ENCODE assay signal across 28 cellular contexts in the genomic region with DNA sequence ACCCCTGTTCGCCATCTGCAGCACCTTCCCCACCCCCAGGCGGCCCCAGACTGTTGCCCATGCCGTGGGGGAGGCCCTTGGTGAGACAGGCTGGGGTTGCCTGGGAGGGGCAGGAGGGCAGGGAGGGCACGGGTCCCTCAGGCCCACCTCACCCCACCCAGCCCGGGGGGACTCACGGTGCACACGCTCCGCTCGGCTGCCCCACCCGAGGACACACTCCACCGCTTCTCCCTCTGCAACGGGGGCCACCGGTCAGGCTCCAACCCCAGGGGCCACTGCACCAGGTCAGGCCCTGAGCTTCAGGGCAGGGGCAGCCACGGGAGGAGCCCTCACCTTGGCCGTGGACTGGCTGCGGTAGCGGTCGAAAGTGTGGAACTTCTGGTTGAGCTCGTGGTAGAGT. TPM values are rescaled to one million over a fixed set of nuclear protein-coding genes. Genes with fewer than 3 reads are reported as not detected.
"Had no signal": no experiment of that assay in that cellular context is flagged by ENCODE, and none has a peak within 500 bp of the region (broad histone marks: within the 10 kb centered on the region; RNA-seq: fewer than 3 reads in every experiment).

No MANE protein-coding gene starts in this region.

- H3K9ac ChIP-seq: parathyroid adenoma had no signal

- H3K4me3 Mint-ChIP-seq: naive B cell; naive thymus-derived CD8-positive, alpha-beta T cell; natural killer cell treated with Interleukin-12 subunit alpha and Interleukin-12 subunit beta and Interleukin-15 and Interleukin-18, amount 100 ng/mL, for 72 hours; nephron progenitor cell; neural crest cell; stimulated activated naive B cell treated with anti-CD40 and anti-IgM and Interleukin-4, amounts not matched to agents 10 μg/mL and 1 μg/mL and 100 μg/mL, for 72 hours had no signal

- H3K9me3 ChIP-seq: ovary, psoas muscle, right lobe of liver, sigmoid colon, stomach, thoracic aorta, thyroid gland, tibial nerve, upper lobe of left lung, vagina had no signal

- H3K9me3 Mint-ChIP-seq: naive B cell; natural killer cell treated with Interleukin-12 subunit alpha and Interleukin-12 subunit beta and Interleukin-15 and Interleukin-18, amount 100 ng/mL, for 72 hours; nephron progenitor cell; neural crest cell; stimulated activated naive B cell treated with anti-CD40 and anti-IgM and Interleukin-4, amounts not matched to agents 10 μg/mL and 1 μg/mL and 100 μg/mL, for 72 hours had no signal

- H3K4me3 ChIP-seq: ovary, psoas muscle, right lobe of liver, sigmoid colon, stomach, thoracic aorta, thyroid gland, tibial nerve, upper lobe of left lung, vagina had no signal

- DNase-seq: naive B cell; naive thymus-derived CD8-positive, alpha-beta T cell; nephron progenitor cell; occipital lobe; ovary; posterior cingulate gyrus; psoas muscle; right lobe of liver; sigmoid colon; small intestine; stimulated activated CD4-positive, alpha-beta T cell treated with anti-CD3 and anti-CD28 coated beads, Interleukin-15, amount 100 ng/mL, for 24 hours; stimulated activated CD4-positive, alpha-beta T cell treated with anti-CD3 and anti-CD28 coated beads, Interleukin-2, amount 100 ng/mL, for 24 hours; stimulated activated CD4-positive, alpha-beta T cell treated with anti-CD3 and anti-CD28 coated beads, Interleukin-2, amount 100 ng/mL, for 48 hours; stimulated activated CD4-positive, alpha-beta T cell treated with anti-CD3 and anti-CD28 coated beads, Interleukin-4, amount 100 ng/mL, for 24 hours; stimulated activated naive B cell treated with anti-CD40 and anti-IgM and Interleukin-4, amounts not matched to agents 10 μg/mL and 1 μg/mL and 100 μg/mL, for 72 hours; stimulated activated naive CD4-positive, alpha-beta T cell treated with Interleukin-2 at 50 U/mL for 16 hours; stomach; thyroid gland; trophoblast cell had no signal

- H3K27me3 ChIP-seq: ovary, right lobe of liver, sigmoid colon, stomach, thyroid gland, tibial nerve, upper lobe of left lung, vagina had no signal

- H3K36me3 Mint-ChIP-seq: naive B cell; naive thymus-derived CD8-positive, alpha-beta T cell; natural killer cell treated with Interleukin-12 subunit alpha and Interleukin-12 subunit beta and Interleukin-15 and Interleukin-18, amount 100 ng/mL, for 72 hours; stimulated activated naive B cell treated with anti-CD40 and anti-IgM and Interleukin-4, amounts not matched to agents 10 μg/mL and 1 μg/mL and 100 μg/mL, for 72 hours had no signal

- H3K27me3 Mint-ChIP-seq: natural killer cell treated with Interleukin-12 subunit alpha and Interleukin-12 subunit beta and Interleukin-15 and Interleukin-18, amount 100 ng/mL, for 72 hours had no signal

- H3K4me1 Mint-ChIP-seq: naive B cell; stimulated activated naive B cell treated with anti-CD40 and anti-IgM and Interleukin-4, amounts not matched to agents 10 μg/mL and 1 μg/mL and 100 μg/mL, for 72 hours had no signal

- H3K27ac Mint-ChIP-seq: naive thymus-derived CD8-positive, alpha-beta T cell; natural killer cell treated with Interleukin-12 subunit alpha and Interleukin-12 subunit beta and Interleukin-15 and Interleukin-18, amount 100 ng/mL, for 72 hours; nephron progenitor cell; progenitor cell of endocrine pancreas; stimulated activated naive B cell treated with anti-CD40 and anti-IgM and Interleukin-4, amounts not matched to agents 10 μg/mL and 1 μg/mL and 100 μg/mL, for 72 hours had no signal

- H3K4me1 ChIP-seq: parathyroid adenoma, psoas muscle, right lobe of liver, sigmoid colon, stomach, thyroid gland, tibial nerve, upper lobe of left lung, vagina had no signal

- H3K27ac ChIP-seq: ovary, parathyroid adenoma, psoas muscle, right lobe of liver, sigmoid colon, stomach, thoracic aorta, thyroid gland, tibial nerve, upper lobe of left lung, vagina had no signal

- ATAC-seq: naive thymus-derived CD8-positive, alpha-beta T cell; natural killer cell treated with Interleukin-12 subunit alpha and Interleukin-12 subunit beta and Interleukin-15 and Interleukin-18, amount 100 ng/mL, for 72 hours; psoas muscle; right cardiac atrium; right lobe of liver; stimulated activated naive B cell treated with anti-CD40 and anti-IgM and Interleukin-4, amounts not matched to agents 10 μg/mL and 1 μg/mL and 100 μg/mL, for 72 hours had no signal

- H3K36me3 ChIP-seq: ovary, right lobe of liver, sigmoid colon, stomach, thoracic aorta, thyroid gland, tibial nerve, upper lobe of left lung, vagina had no signal

- H2AFZ ChIP-seq: parathyroid adenoma had no signal

RNA-seq across cellular contexts. Expression of gene COL16A1, which starts 24.0 kb away (rescaled TPM):
- total RNA-seq: naive thymus-derived CD8-positive, alpha-beta T cell had no signal
